Comparison of ENCODE assay signal across 1 cellular context in the genomic region with DNA sequence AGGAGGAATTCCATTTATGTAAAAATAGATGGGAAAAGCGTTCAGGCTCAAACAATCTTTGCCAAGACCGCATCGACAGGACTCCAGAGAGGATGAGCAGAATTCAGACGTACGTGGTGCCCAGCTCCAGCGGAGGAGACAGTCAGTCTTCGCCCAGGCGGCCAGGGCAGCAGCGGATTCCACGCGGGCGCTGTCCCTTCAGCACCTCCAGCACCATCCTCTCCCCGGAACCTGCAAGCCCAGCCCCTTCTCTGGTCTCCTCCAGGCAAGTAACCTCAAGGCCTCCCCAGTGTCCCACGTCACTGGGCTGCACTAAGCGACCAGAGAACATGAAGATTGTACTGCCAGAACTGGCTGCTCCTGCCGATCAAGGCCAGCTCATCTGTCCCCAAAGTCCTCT.
TF ChIP-seq lines count a peak whose summit lies in the region.

No MANE protein-coding gene starts in this region.

TF ChIP-seq in SK-N-SH treated with all-trans-retinoic acid at 6 μM for 48 hours, 23 proteins besides CTCF, POLR2A, EP300 and RAD21 (continued from another document):
- TF ChIP-seq, protein P1, sequence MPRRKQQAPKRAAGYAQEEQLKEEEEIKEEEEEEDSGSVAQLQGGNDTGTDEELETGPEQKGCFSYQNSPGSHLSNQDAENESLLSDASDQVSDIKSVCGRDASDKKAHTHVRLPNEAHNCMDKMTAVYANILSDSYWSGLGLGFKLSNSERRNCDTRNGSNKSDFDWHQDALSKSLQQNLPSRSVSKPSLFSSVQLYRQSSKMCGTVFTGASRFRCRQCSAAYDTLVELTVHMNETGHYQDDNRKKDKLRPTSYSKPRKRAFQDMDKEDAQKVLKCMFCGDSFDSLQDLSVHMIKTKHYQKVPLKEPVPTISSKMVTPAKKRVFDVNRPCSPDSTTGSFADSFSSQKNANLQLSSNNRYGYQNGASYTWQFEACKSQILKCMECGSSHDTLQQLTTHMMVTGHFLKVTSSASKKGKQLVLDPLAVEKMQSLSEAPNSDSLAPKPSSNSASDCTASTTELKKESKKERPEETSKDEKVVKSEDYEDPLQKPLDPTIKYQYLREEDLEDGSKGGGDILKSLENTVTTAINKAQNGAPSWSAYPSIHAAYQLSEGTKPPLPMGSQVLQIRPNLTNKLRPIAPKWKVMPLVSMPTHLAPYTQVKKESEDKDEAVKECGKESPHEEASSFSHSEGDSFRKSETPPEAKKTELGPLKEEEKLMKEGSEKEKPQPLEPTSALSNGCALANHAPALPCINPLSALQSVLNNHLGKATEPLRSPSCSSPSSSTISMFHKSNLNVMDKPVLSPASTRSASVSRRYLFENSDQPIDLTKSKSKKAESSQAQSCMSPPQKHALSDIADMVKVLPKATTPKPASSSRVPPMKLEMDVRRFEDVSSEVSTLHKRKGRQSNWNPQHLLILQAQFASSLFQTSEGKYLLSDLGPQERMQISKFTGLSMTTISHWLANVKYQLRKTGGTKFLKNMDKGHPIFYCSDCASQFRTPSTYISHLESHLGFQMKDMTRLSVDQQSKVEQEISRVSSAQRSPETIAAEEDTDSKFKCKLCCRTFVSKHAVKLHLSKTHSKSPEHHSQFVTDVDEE (CRISPR knock-in tag; IDR thresholded peaks at IDR 0.05) = no peak
- TF ChIP-seq, protein P2, sequence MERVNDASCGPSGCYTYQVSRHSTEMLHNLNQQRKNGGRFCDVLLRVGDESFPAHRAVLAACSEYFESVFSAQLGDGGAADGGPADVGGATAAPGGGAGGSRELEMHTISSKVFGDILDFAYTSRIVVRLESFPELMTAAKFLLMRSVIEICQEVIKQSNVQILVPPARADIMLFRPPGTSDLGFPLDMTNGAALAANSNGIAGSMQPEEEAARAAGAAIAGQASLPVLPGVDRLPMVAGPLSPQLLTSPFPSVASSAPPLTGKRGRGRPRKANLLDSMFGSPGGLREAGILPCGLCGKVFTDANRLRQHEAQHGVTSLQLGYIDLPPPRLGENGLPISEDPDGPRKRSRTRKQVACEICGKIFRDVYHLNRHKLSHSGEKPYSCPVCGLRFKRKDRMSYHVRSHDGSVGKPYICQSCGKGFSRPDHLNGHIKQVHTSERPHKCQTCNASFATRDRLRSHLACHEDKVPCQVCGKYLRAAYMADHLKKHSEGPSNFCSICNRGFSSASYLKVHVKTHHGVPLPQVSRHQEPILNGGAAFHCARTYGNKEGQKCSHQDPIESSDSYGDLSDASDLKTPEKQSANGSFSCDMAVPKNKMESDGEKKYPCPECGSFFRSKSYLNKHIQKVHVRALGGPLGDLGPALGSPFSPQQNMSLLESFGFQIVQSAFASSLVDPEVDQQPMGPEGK (CRISPR knock-in tag; IDR thresholded peaks at IDR 0.05; ENCODE audit: borderline replicate concordance) = no peak
- TF ChIP-seq SNAI2 (CRISPR knock-in tag; IDR thresholded peaks at IDR 0.05) (no peak), CSDC2 (CRISPR knock-in tag; IDR thresholded peaks at IDR 0.05) (no peak), TCF4 (CRISPR knock-in tag; IDR thresholded peaks at IDR 0.05; ENCODE audit: borderline replicate concordance) (no peak), TOX (CRISPR knock-in tag; IDR thresholded peaks at IDR 0.05; ENCODE audit: borderline replicate concordance) (no peak), ZNF565 (CRISPR knock-in tag; conservative IDR thresholded peaks at IDR 0.05; ENCODE audit: low read depth) (no peak)
- TF ChIP-seq, protein P3, sequence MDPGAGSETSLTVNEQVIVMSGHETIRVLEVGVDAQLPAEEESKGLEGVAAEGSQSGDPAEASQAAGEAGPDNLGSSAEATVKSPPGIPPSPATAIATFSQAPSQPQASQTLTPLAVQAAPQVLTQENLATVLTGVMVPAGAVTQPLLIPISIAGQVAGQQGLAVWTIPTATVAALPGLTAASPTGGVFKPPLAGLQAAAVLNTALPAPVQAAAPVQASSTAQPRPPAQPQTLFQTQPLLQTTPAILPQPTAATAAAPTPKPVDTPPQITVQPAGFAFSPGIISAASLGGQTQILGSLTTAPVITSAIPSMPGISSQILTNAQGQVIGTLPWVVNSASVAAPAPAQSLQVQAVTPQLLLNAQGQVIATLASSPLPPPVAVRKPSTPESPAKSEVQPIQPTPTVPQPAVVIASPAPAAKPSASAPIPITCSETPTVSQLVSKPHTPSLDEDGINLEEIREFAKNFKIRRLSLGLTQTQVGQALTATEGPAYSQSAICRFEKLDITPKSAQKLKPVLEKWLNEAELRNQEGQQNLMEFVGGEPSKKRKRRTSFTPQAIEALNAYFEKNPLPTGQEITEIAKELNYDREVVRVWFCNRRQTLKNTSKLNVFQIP (CRISPR knock-in tag; IDR thresholded peaks at IDR 0.05; ENCODE audit: borderline replicate concordance, low read depth) = no peak
- TF ChIP-seq, protein P4, sequence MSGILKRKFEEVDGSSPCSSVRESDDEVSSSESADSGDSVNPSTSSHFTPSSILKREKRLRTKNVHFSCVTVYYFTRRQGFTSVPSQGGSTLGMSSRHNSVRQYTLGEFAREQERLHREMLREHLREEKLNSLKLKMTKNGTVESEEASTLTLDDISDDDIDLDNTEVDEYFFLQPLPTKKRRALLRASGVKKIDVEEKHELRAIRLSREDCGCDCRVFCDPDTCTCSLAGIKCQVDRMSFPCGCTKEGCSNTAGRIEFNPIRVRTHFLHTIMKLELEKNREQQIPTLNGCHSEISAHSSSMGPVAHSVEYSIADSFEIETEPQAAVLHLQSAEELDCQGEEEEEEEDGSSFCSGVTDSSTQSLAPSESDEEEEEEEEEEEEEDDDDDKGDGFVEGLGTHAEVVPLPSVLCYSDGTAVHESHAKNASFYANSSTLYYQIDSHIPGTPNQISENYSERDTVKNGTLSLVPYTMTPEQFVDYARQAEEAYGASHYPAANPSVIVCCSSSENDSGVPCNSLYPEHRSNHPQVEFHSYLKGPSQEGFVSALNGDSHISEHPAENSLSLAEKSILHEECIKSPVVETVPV (CRISPR knock-in tag; IDR thresholded peaks at IDR 0.05) = no peak
